12 cellular contexts compared by ENCODE assay signal in genomic region chr6:142542704-142543233, GRCh38.
DNase-seq lines count a peak whose midpoint lies in the region; ATAC-seq, FAIRE-seq and TF ChIP-seq lines count a peak whose summit lies in the region.
"Had no signal": no experiment of that assay in that cellular context is flagged by ENCODE, and none has a peak within 500 bp of the region (broad histone marks: within the 10 kb centered on the region; RNA-seq: fewer than 3 reads in every experiment).

No MANE protein-coding gene starts in this region.

- 73 to 81% (median 78%) methylated on average over 14 of the region's 14 CpGs for WGBS in heart left ventricle, 4 donors

- peak in 3 of 5 donors; percentile 21 to 47 (median 45) for DNase-seq in heart left ventricle
- no peak for DNase-seq in Right ventricle myocardium inferior (ENCODE audit: missing footprints)
- DNase-seq in bronchial epithelial cell (ENCODE audit: low read depth) = peak; percentile 70
- DNase-seq in left colon = peak; percentile 23 to 41
- no peak for DNase-seq in stimulated activated CD4-positive, alpha-beta T cell treated with anti-CD3 and anti-CD28 coated beads, Interleukin-4, amount 100 ng/mL, for 1 hour
- DNase-seq in activated CD4-positive, alpha-beta T cell treated with anti-CD3 and anti-CD28 coated beads for 1 hour = no peak
- DNase-seq: activated CD4-positive, alpha-beta T cell treated with anti-CD3 and anti-CD28 coated beads, Interleukin-2, amount 50 U/mL, for 4 hours; NCI-H146; pancreas; SHP77 had no signal

- no peaks in the 10 kb centered on the region for H3K9me3 ChIP-seq in heart left ventricle
- H3K9me3 ChIP-seq: pancreas had no signal

- no peak for FAIRE-seq in bronchial epithelial cell (lab: Jason Lieb, UNC)
- FAIRE-seq: pancreas had no signal

- H3K4me1 ChIP-seq in heart left ventricle = no peaks in the 10 kb centered on the region
- H3K4me1 ChIP-seq: pancreas had no signal

- no peak for TF ChIP-seq POLR2A in heart left ventricle (IDR thresholded peaks at IDR 0.05)

- H3K27me3 ChIP-seq in heart left ventricle (peaks cover 0 to 4% (median 0%) of the 10 kb centered on the region in 9 donors), bronchial epithelial cell (ENCODE audit: control insufficient read depth, insufficient read depth, low read length) (no peaks in the 10 kb centered on the region)
- H3K27me3 ChIP-seq: pancreas had no signal

- intact Hi-C loops in heart left ventricle (cut with DNase I) (no loop called here), Right ventricle myocardium inferior (cut with DNase I) (no loop called here), left colon (cut with DNase I, micrococcal nuclease) (no loop called here)

- H3K4me3 ChIP-seq in heart left ventricle = no peak overlapping the region
- no peak overlapping the region for H3K4me3 ChIP-seq in bronchial epithelial cell (ENCODE audit: low read depth, low read length)
- H3K4me3 ChIP-seq: pancreas had no signal

- H3K27ac ChIP-seq in heart left ventricle = no peak overlapping the region
- H3K27ac ChIP-seq: pancreas had no signal

- ATAC-seq in heart left ventricle (no peak), Right ventricle myocardium inferior (no peak), left colon (no peak), GM18868 (IDR thresholded peaks at IDR 0.05; ENCODE audit: unreplicated experiment) (no peak), HG03571 (IDR thresholded peaks at IDR 0.05; ENCODE audit: unreplicated experiment) (no peak)

- TF ChIP-seq CTCF in heart left ventricle (IDR thresholded peaks at IDR 0.05) = no peak
- no peak for TF ChIP-seq CTCF in bronchial epithelial cell (IDR thresholded peaks at IDR 0.05; ENCODE audit: insufficient read depth, low read length, severe bottlenecking)

- H3K36me3 ChIP-seq in heart left ventricle (no peaks in the 10 kb centered on the region), bronchial epithelial cell (ENCODE audit: control insufficient read depth, insufficient read depth, low read length) (no peaks in the 10 kb centered on the region)
- H3K36me3 ChIP-seq: pancreas had no signal

Comparison
In these comparisons a context has a peak if more than half of its experiments do, and no peak if none do; other contexts are left out.
1. DNase-seq: peak in heart left ventricle (3 of 5), bronchial epithelial cell (single experiment) and left colon (2 of 2); none in Right ventricle myocardium inferior (single experiment), stimulated activated CD4-positive, alpha-beta T cell treated with anti-CD3 and anti-CD28 coated beads, Interleukin-4, amount 100 ng/mL, for 1 hour (single experiment) and activated CD4-positive, alpha-beta T cell treated with anti-CD3 and anti-CD28 coated beads for 1 hour (single experiment).